8 cellular contexts compared by ENCODE assay signal in genomic region chr16:84013787-84014569, GRCh38. TPM values are rescaled to one million over a fixed set of nuclear protein-coding genes. Genes with fewer than 3 reads are reported as not detected.
DNase-seq lines count a peak whose midpoint lies in the region; ATAC-seq, FAIRE-seq and TF ChIP-seq lines count a peak whose summit lies in the region.

No MANE protein-coding gene starts in this region.

- TF ChIP-seq RAD21 in A549 (conservative IDR thresholded peaks at IDR 0.05 in 1 of 2, IDR thresholded peaks at IDR 0.05 in 1 of 2): no peak
- TF ChIP-seq RAD21 in H1 (IDR thresholded peaks at IDR 0.05 in 1 of 2, conservative IDR thresholded peaks at IDR 0.05 in 1 of 2; ENCODE audit: low read depth in 2 of 2, low read length in 2 of 2): no peak

- H3K14ac ChIP-seq in H1 (ENCODE audit: insufficient read length): no peak overlapping the region

- no peak overlapping the region for H2BK12ac ChIP-seq in H1 (ENCODE audit: low read depth, low read length)

- no peaks in the 10 kb centered on the region for H3K27me3 ChIP-seq in H1 (replicated peaks in 1 of 4; ENCODE audit: control insufficient read depth in 3 of 4, extremely low read depth in 1 of 4, insufficient read depth in 3 of 4, low read length in 3 of 4)
- H3K27me3 ChIP-seq in neutrophil: peaks cover 47% of the 10 kb centered on the region

- peak; percentile 79 to 92 for ATAC-seq in A549
- peak; percentile 81 for ATAC-seq in GM18867 (IDR thresholded peaks at IDR 0.05; ENCODE audit: unreplicated experiment)
- peak; percentile 69 for ATAC-seq in HG03066 (IDR thresholded peaks at IDR 0.05; ENCODE audit: low read depth, unreplicated experiment)

- no peak overlapping the region for H3K9ac ChIP-seq in H1 (replicated peaks in 1 of 4; ENCODE audit: extremely low read depth in 1 of 4, low read depth in 3 of 4, low read length in 3 of 4)

- TF ChIP-seq CTCF in A549 (IDR thresholded peaks at IDR 0.05) (no peak), H1 (IDR thresholded peaks at IDR 0.05; ENCODE audit: control extremely low read depth in 1 of 3, insufficient read depth in 1 of 3, low read depth in 1 of 3, low read length in 3 of 3) (no peak), neutrophil (IDR thresholded peaks at IDR 0.05) (no peak)

- H2BK15ac ChIP-seq in H1 (ENCODE audit: low read length): no peak overlapping the region

- TF ChIP-seq EP300 in A549 (IDR thresholded peaks at IDR 0.05) (no peak), H1 (IDR thresholded peaks at IDR 0.05; ENCODE audit: borderline replicate concordance in 1 of 2, low read depth in 2 of 2, low read length in 2 of 2) (no peak)

- H3K56ac ChIP-seq in H1 (replicated peaks; ENCODE audit: insufficient read length, low read depth, low read length): no peak overlapping the region

- CTCF ChIA-PET in A549 (lab: Yijun Ruan, JAX): interaction anchor here (0.7 to 1.2 kb wide), 4 partner anchors 19 to 58 kb away, joined by 3 to 5 read pairs (median 3); no protein-coding TSS in a partner anchor
- CTCF ChIA-PET in H1 (lab: Charles Lee; ENCODE audit: partially characterized antibody): interaction anchor here (0.6 to 2.8 kb wide), 14 partner anchors 8 to 60 kb away, joined by 3 to 12 read pairs (median 4); no protein-coding TSS in a partner anchor

- no peak overlapping the region for H3K18ac ChIP-seq in H1 (ENCODE audit: extremely low read depth, low read length)

- DNase-seq in A549 (ENCODE audit: low read depth in 1 of 2, low spot score in 1 of 2): peak; percentile 70 to 96
- DNase-seq in NCI-H226: peak; percentile 92
- peak; percentile 18 to 56 for DNase-seq in activated CD4-positive, alpha-beta T cell treated with anti-CD3 and anti-CD28 coated beads for 24 hours (ENCODE audit: low read depth in 2 of 2)
- DNase-seq in H1 (ENCODE audit: low read depth in 1 of 2, low spot score in 2 of 2): peak; percentile 99 to 100
- DNase-seq in KG1 (lab: John Stamatoyannopoulos, UW): no peak

- TF ChIP-seq POLR2A in A549 (IDR thresholded peaks at IDR 0.05; ENCODE audit: low read length) (no peak), H1 (IDR thresholded peaks at IDR 0.05; ENCODE audit: control extremely low read depth in 1 of 2, low read depth in 2 of 2, low read length in 2 of 2) (0 out of 3 replicates have a peak, but pooled peaks of 1 of the 2 experiments have one; percentile 26)

- no peaks in the 10 kb centered on the region for H3K23me2 ChIP-seq in H1 (ENCODE audit: low read depth, low read length)

- H2BK120ac ChIP-seq in H1 (replicated peaks; ENCODE audit: low read depth, low read length): no peak overlapping the region

- no peak overlapping the region for H2AFZ ChIP-seq in H1 (ENCODE audit: low read length)

- H4K91ac ChIP-seq in H1 (replicated peaks; ENCODE audit: insufficient read length, low read length): no peak overlapping the region

- H4K5ac ChIP-seq in H1 (ENCODE audit: insufficient read length, low read depth, low read length): no peak overlapping the region

- H2BK20ac ChIP-seq in H1 (ENCODE audit: low read length): no peak overlapping the region

- no peaks in the 10 kb centered on the region for H4K20me1 ChIP-seq in H1 (replicated peaks in 1 of 2; ENCODE audit: control insufficient read depth in 1 of 2, insufficient read depth in 2 of 2, low read length in 2 of 2)

- H3K4me2 ChIP-seq in A549 (peak overlapping the region; percentile 47), H1 (ENCODE audit: insufficient read depth in 1 of 2, low read depth in 2 of 2, low read length in 2 of 2) (peak overlapping the region in 1 of 2 experiments; percentile 32; a peak in 1 of 4 replicates)

- H3K4ac ChIP-seq in H1 (replicated peaks; ENCODE audit: insufficient read length, low read depth, low read length): no peak overlapping the region

- 6% methylated on average over 14 of the region's 14 CpGs for WGBS in A549 (ENCODE audit: missing lambda C conversion rate)
- 14% methylated on average over 8 of the region's 14 CpGs; no CpG with 5 or more reads in 1 of the 2 experiments for WGBS in H1 (ENCODE audit: extremely low coverage in 1 of 2, insufficient coverage in 1 of 2, insufficient read length in 1 of 2, insufficient replicate concordance in 2 of 2, low coverage in 1 of 2, low lambda C conversion rate in 2 of 2, missing lambda C conversion rate in 1 of 2), 2 experiments

- POLR2A ChIA-PET in A549 (lab: Yijun Ruan, JAX): interaction anchor here (1.0 kb wide), 1 partner anchor 60 kb away, joined by 5 read pairs; no protein-coding TSS in a partner anchor
- POLR2A ChIA-PET in H1 (lab: Charles Lee; ENCODE audit: partially characterized antibody): interaction anchor here (1.2 to 1.6 kb wide), 3 partner anchors 18 to 60 kb away, joined by 3 to 4 read pairs (median 3); no protein-coding TSS in a partner anchor

- H3K79me1 ChIP-seq in H1 (ENCODE audit: low read depth, low read length): no peaks in the 10 kb centered on the region

- H4K8ac ChIP-seq in H1 (ENCODE audit: extremely low read depth, insufficient read depth, low read length): no peak overlapping the region

- no peak overlapping the region for H3K23ac ChIP-seq in H1 (ENCODE audit: insufficient read length)

- no peaks in the 10 kb centered on the region for H3K36me3 ChIP-seq in H1 (ENCODE audit: control insufficient read depth in 2 of 4, insufficient read depth in 4 of 4, low read length in 3 of 4)
- no peaks in the 10 kb centered on the region for H3K36me3 ChIP-seq in neutrophil

- H2BK5ac ChIP-seq in H1 (ENCODE audit: low read depth, low read length): no peak overlapping the region

- H2AK5ac ChIP-seq in H1 (ENCODE audit: low read depth, low read length): no peak overlapping the region

- no peaks in the 10 kb centered on the region for H3K79me2 ChIP-seq in H1 (ENCODE audit: control insufficient read depth in 1 of 2, insufficient read depth in 2 of 2, low read length in 2 of 2)

- peaks cover 8% of the 10 kb centered on the region; the same call in 1 of the 3 replicates for H3K4me1 ChIP-seq in A549
- H3K4me1 ChIP-seq in H1 (replicated peaks in 1 of 4; ENCODE audit: control insufficient read depth in 3 of 4, insufficient read depth in 4 of 4, low read length in 3 of 4): no peaks in the 10 kb centered on the region; a peak in 1 of 7 replicates
- H3K4me1 ChIP-seq in neutrophil (ENCODE audit: control insufficient read depth in 1 of 2, insufficient read depth in 1 of 2, low read depth in 1 of 2, low read length in 1 of 2): peaks cover 0 to 4% of the 10 kb centered on the region in 2 experiments

- H3K27ac ChIP-seq in A549 (no peak overlapping the region), H1 (ENCODE audit: low read depth, low read length) (no peak overlapping the region), neutrophil (peak overlapping the region; percentile 74)

- H3K4me3 ChIP-seq in A549 (0 out of 3 replicates have a peak overlapping the region, but pooled peaks have one; percentile 13), H1 (ENCODE audit: extremely low read depth in 1 of 4, insufficient read depth in 2 of 4, low read depth in 3 of 4, low read length in 4 of 4) (no peak overlapping the region), neutrophil (ENCODE audit: low read depth in 1 of 2, low read length in 1 of 2) (no peak overlapping the region)

- H3K9me3 ChIP-seq in A549: no peaks in the 10 kb centered on the region
- no peaks in the 10 kb centered on the region for H3K9me3 ChIP-seq in H1 (ENCODE audit: insufficient read depth in 2 of 2, low read depth in 1 of 2, low read length in 1 of 2)
- no peaks in the 10 kb centered on the region for H3K9me3 ChIP-seq in neutrophil

- peak; percentile 39 for FAIRE-seq in A549 (lab: Jason Lieb, UNC)
- FAIRE-seq in H1 (lab: Jason Lieb, UNC): peak; percentile 94

TF ChIP-seq in A549, 52 proteins besides CTCF, POLR2A, EP300 and RAD21 (continues in another document):
- TF ChIP-seq MAZ (IDR thresholded peaks at IDR 0.05; ENCODE audit: borderline replicate concordance, low read depth, low read length): no peak
- TF ChIP-seq POLR2AphosphoS2 (conservative IDR thresholded peaks at IDR 0.05; ENCODE audit: low read length): no peak
- TF ChIP-seq NPAS2 (CRISPR knock-in tag; IDR thresholded peaks at IDR 0.05; ENCODE audit: borderline replicate concordance): no peak

TF ChIP-seq in H1, 55 proteins besides CTCF, POLR2A, EP300 and RAD21 (continues in another document):
- TF ChIP-seq FOSL1 (IDR thresholded peaks at IDR 0.05; ENCODE audit: insufficient read depth, low read depth, low read length) (no peak), SIX5 (IDR thresholded peaks at IDR 0.05; ENCODE audit: low read depth, low read length) (no peak), TAF1 (IDR thresholded peaks at IDR 0.05; ENCODE audit: low read depth, low read length) (0 out of 2 replicates have a peak, but pooled peaks have one; percentile 28)

RNA-seq across cellular contexts. Expression of gene SLC38A8, which starts 28.6 kb away (rescaled TPM):
- polyA plus RNA-seq in A549 (2011; rRNA removed): not detected in 2 replicates
- polyA plus RNA-seq in A549 (2012; cell fraction: cytosol; rRNA removed): not detected in 2 replicates
- polyA plus RNA-seq in A549 (2012; cell fraction: nucleus; rRNA removed): not detected in 2 replicates
- not detected in 3 replicates for polyA plus RNA-seq in A549 (2017; fragmentation: RNase III; extraction: RNeasy Plus Mini Kit Qiagen cat#74134 plus additional on column Dnase treatment)
- not detected in 2 replicates for polyA minus RNA-seq in A549 (2011; rRNA and poly(A)+ RNA removed)
- total RNA-seq in H1 (2021; fragmentation: NEBNext Ultra II Directional; extraction: Animal tissue kit (Norgen Biotek cat#: 25700)): not detected in 2 replicates
- polyA plus RNA-seq in H1 (2011; rRNA removed): 0.08 TPM in 1 of 2 replicates, not detected in the other
- not detected for polyA plus RNA-seq in H1 (2011; cell fraction: cytosol; rRNA removed)
- polyA plus RNA-seq in H1 (2011; cell fraction: nucleus; rRNA removed): not detected
- polyA plus RNA-seq in H1 (2012, experiment 1 of 2): not detected in 4 replicates
- not detected for polyA plus RNA-seq in H1 (2012, experiment 2 of 2)
- not detected for polyA plus RNA-seq in H1 (2013, experiment 1 of 2)
- 0.15 TPM for polyA plus RNA-seq in H1 (2013, experiment 2 of 2)
- polyA minus RNA-seq in H1 (2011; rRNA and poly(A)+ RNA removed): not detected in 2 replicates
- polyA minus RNA-seq in H1 (2011; cell fraction: cytosol; rRNA and poly(A)+ RNA removed): not detected
- polyA minus RNA-seq in H1 (2011; cell fraction: nucleus; rRNA and poly(A)+ RNA removed): not detected

RNA-seq across cellular contexts. Expression of gene NECAB2, which starts 45.9 kb away (rescaled TPM):
- 1.1 and 1.3 TPM in 2 replicates for polyA plus RNA-seq in A549 (2011; rRNA removed)
- 8.4 and 10.8 TPM in 2 replicates for polyA plus RNA-seq in A549 (2012; cell fraction: cytosol; rRNA removed)
- polyA plus RNA-seq in A549 (2012; cell fraction: nucleus; rRNA removed): 32.7 and 36.1 TPM in 2 replicates
- 1.4 to 2.6 TPM (median 2.4 TPM) in 3 replicates for polyA plus RNA-seq in A549 (2017; fragmentation: RNase III; extraction: RNeasy Plus Mini Kit Qiagen cat#74134 plus additional on column Dnase treatment)
- polyA minus RNA-seq in A549 (2011; rRNA and poly(A)+ RNA removed): 3.6 and 5.7 TPM in 2 replicates
- 2.0 and 3.6 TPM in 2 replicates for total RNA-seq in H1 (2021; fragmentation: NEBNext Ultra II Directional; extraction: Animal tissue kit (Norgen Biotek cat#: 25700))
- 4.2 and 7.5 TPM in 2 replicates for polyA plus RNA-seq in H1 (2011; rRNA removed)
- 5.4 TPM for polyA plus RNA-seq in H1 (2011; cell fraction: cytosol; rRNA removed)
- 27.9 TPM for polyA plus RNA-seq in H1 (2011; cell fraction: nucleus; rRNA removed)
- 3.8 to 7.5 TPM (median 5.9 TPM) in 4 replicates for polyA plus RNA-seq in H1 (2012, experiment 1 of 2)
- 2.7 TPM for polyA plus RNA-seq in H1 (2012, experiment 2 of 2)
- polyA plus RNA-seq in H1 (2013, experiment 1 of 2): 3.8 TPM
- 4.0 TPM for polyA plus RNA-seq in H1 (2013, experiment 2 of 2)
- 2.3 and 3.2 TPM in 2 replicates for polyA minus RNA-seq in H1 (2011; rRNA and poly(A)+ RNA removed)
- polyA minus RNA-seq in H1 (2011; cell fraction: cytosol; rRNA and poly(A)+ RNA removed): 2.6 TPM
- 4.1 TPM for polyA minus RNA-seq in H1 (2011; cell fraction: nucleus; rRNA and poly(A)+ RNA removed)

Comparison
In these comparisons a context has a peak if more than half of its experiments do, and no peak if none do; other contexts are left out.
1. Of the 18 proteins assayed by ChIP-seq in both H1 and A549: peak only in H1: none; only in A549: none; in both: E2F6, MAX and USF2; in neither: 14; mixed calls (peak in some experiments, not most) for 1.